Comparison of ENCODE assay signal across 17 cellular contexts in genomic region chr15:63551400-63551799, GRCh38. TPM values are rescaled to one million over a fixed set of nuclear protein-coding genes. Genes with fewer than 3 reads are reported as not detected.
DNase-seq lines count a peak whose midpoint lies in the region; ATAC-seq and TF ChIP-seq lines count a peak whose summit lies in the region.
"Had no signal": no experiment of that assay in that cellular context is flagged by ENCODE, and none has a peak within 500 bp of the region (broad histone marks: within the 10 kb centered on the region; RNA-seq: fewer than 3 reads in every experiment).

No MANE protein-coding gene starts in this region.

- no peaks in the 10 kb centered on the region for H3K9me3 ChIP-seq in vagina
- H3K9me3 ChIP-seq: BE2C had no signal

- ATAC-seq in left lobe of liver: peak; percentile 63
- ATAC-seq: foreskin keratinocyte, T-cell had no signal

- no peak overlapping the region for H3K4me3 ChIP-seq in vagina

- intact Hi-C loops in vagina (cut with DNase I): no loop called here

- no peak for TF ChIP-seq POLR2A in vagina (IDR thresholded peaks at IDR 0.05)

- peaks cover 0 to 6% of the 10 kb centered on the region in 2 donors for H3K36me3 ChIP-seq in vagina

- H3K27ac ChIP-seq in substantia nigra (ENCODE audit: low read depth, low read length, poor library complexity, severe bottlenecking) (no peak overlapping the region), vagina (no peak overlapping the region)
- H3K27ac ChIP-seq: foreskin keratinocyte had no signal

- H3K4me1 ChIP-seq in vagina: peaks cover 35% of the 10 kb centered on the region

- DNase-seq in ACHN (peak; percentile 14), LHCN-M2 (ENCODE audit: low read depth) (peak; percentile 81), brain pericyte (ENCODE audit: low read depth, low spot score) (peak; percentile 41), left lobe of liver (ENCODE audit: low spot score) (no peak), substantia nigra (lab: John Stamatoyannopoulos, UW) (no peak), vagina (ENCODE audit: extremely low spot score in 2 of 2) (no peak), DMS114 treated with DMSO at 0.1 percent for 48 hours (lab: John Stamatoyannopoulos, UW; ENCODE audit: unreplicated experiment) (no peak)
- DNase-seq in activated effector memory CD4-positive, alpha-beta T cell treated with anti-CD3 and anti-CD28 coated beads, Interleukin-2, amount 50 U/mL, for 16 hours: no peak
- DNase-seq: activated CD8-positive, alpha-beta memory T cell treated with anti-CD3 and anti-CD28 coated beads, Interleukin-2, amount 50 U/mL, for 48 hours; activated naive CD8-positive, alpha-beta T cell treated with anti-CD3 and anti-CD28 coated beads for 36 hours; BE2C; cortex of kidney; DMS79; nucleus accumbens; stimulated activated CD4-positive, alpha-beta T cell treated with anti-CD3 and anti-CD28 coated beads, Interleukin-15, amount 100 ng/mL, for 24 hours; T-cell had no signal

- TF ChIP-seq CTCF in vagina (IDR thresholded peaks at IDR 0.05): no peak

- in situ Hi-C loops in ACHN (cut with HindIII; ENCODE audit: low pct_ligation_motif_present, low pct_unique_long_range_greater_than_20kb, low sequenced_read_pairs): no loop called here

- no peaks in the 10 kb centered on the region for H3K27me3 ChIP-seq in vagina
- H3K27me3 ChIP-seq: BE2C, foreskin keratinocyte had no signal

RNA-seq across cellular contexts. Expression of gene FBXL22, which starts 45.8 kb away (rescaled TPM):
- total RNA-seq in LHCN-M2 (2014; rRNA removed) (0.23 TPM in 1 of 2 replicates, not detected in the other), left lobe of liver (0.53 TPM), vagina (10.1 TPM)
- polyA plus RNA-seq in LHCN-M2 (2012): 0.17 TPM

RNA-seq across cellular contexts. Expression of gene USP3, which starts 47.0 kb away (rescaled TPM):
- 21.2 and 24.3 TPM in 2 replicates for total RNA-seq in LHCN-M2 (2014; rRNA removed)
- 10.2 TPM for polyA plus RNA-seq in LHCN-M2 (2012)
- 22.0 TPM for total RNA-seq in left lobe of liver
- 39.5 TPM for total RNA-seq in vagina

Comparison
In these comparisons a context has a peak if more than half of its experiments do, and no peak if none do; other contexts are left out.
1. DNase-seq: peak in ACHN (single experiment), LHCN-M2 (single experiment) and brain pericyte (single experiment); none in left lobe of liver (single experiment), substantia nigra (0 of 49), vagina (0 of 2), activated effector memory CD4-positive, alpha-beta T cell treated with anti-CD3 and anti-CD28 coated beads, Interleukin-2, amount 50 U/mL, for 16 hours (single experiment) and DMS114 treated with DMSO at 0.1 percent for 48 hours (single experiment).